Comparison of ENCODE assay signal across 30 cellular contexts in the genomic region with DNA sequence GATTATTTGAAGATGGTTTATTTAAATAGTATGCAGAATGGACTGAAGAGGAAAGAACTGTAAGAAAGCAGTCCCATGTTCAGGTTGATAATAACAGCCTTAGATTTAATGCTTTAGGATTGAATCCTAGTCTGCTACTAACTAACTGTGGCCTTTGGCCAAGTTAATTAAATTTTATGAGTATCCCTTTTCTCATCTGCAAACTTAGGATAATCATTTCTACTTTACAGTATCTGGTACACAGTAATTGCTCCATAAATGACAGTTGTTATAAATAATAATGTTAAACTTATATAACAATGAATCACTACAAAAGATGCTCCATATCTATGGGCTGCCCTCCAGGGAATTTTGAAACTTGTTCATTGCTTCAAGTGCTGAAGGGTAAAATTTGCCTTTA. TPM values are rescaled to one million over a fixed set of nuclear protein-coding genes. Genes with fewer than 3 reads are reported as not detected.
DNase-seq lines count a peak whose midpoint lies in the region; ATAC-seq, FAIRE-seq and TF ChIP-seq lines count a peak whose summit lies in the region.
"Had no signal": no experiment of that assay in that cellular context is flagged by ENCODE, and none has a peak within 500 bp of the region (broad histone marks: within the 10 kb centered on the region; RNA-seq: fewer than 3 reads in every experiment).

No MANE protein-coding gene starts in this region.

- H3K9me3 ChIP-seq in SK-N-SH: no peaks in the 10 kb centered on the region
- H3K9me3 ChIP-seq in small intestine (ENCODE audit: control insufficient read depth, low read depth): no peaks in the 10 kb centered on the region
- H3K9me3 ChIP-seq: BE2C, BLaER1 had no signal

- H3K36me3 Mint-ChIP-seq in MCF 10A (ENCODE audit: insufficient read depth, unreplicated experiment): no peaks in the 10 kb centered on the region
- H3K36me3 Mint-ChIP-seq: CD14-positive monocyte; CD4-positive, alpha-beta memory T cell; CD4-positive, CD25-positive, alpha-beta regulatory T cell; CD8-positive, alpha-beta memory T cell had no signal

- TF ChIP-seq RAD21 in SK-N-SH (IDR thresholded peaks at IDR 0.05; ENCODE audit: low read length): no peak

- peaks cover 11% of the 10 kb centered on the region for H3F3A ChIP-seq in SK-N-SH (replicated peaks; ENCODE audit: insufficient read depth)

- H3K27me3 Mint-ChIP-seq in MCF 10A (ENCODE audit: insufficient read depth, unreplicated experiment): no peaks in the 10 kb centered on the region

- H3K79me2 ChIP-seq in SK-N-SH (ENCODE audit: insufficient read depth): no peaks in the 10 kb centered on the region

- H3K9me2 ChIP-seq in SK-N-SH: no peaks in the 10 kb centered on the region

- no peak overlapping the region for H3K4me2 ChIP-seq in SK-N-SH
- H3K4me2 ChIP-seq: BLaER1 had no signal

- no peak for TF ChIP-seq EP300 in SK-N-SH (IDR thresholded peaks at IDR 0.05; ENCODE audit: borderline replicate concordance in 1 of 2, low read depth in 1 of 2, low read length in 1 of 2)

- TF ChIP-seq CTCF in SK-N-SH (IDR thresholded peaks at IDR 0.05) (no peak), MCF 10A (IDR thresholded peaks at IDR 0.05; ENCODE audit: unreplicated experiment) (no peak)

- no peaks in the 10 kb centered on the region for H4K20me1 ChIP-seq in SK-N-SH (ENCODE audit: insufficient read depth)
- H4K20me1 ChIP-seq: BLaER1 had no signal

- H3K36me3 ChIP-seq in SK-N-SH (replicated peaks in 1 of 2; ENCODE audit: control insufficient read depth in 1 of 2, insufficient read depth in 2 of 2, low read length in 1 of 2): peaks cover 43 to 61% of the 10 kb centered on the region in 2 experiments
- no peaks in the 10 kb centered on the region for H3K36me3 ChIP-seq in small intestine (ENCODE audit: control insufficient read depth in 2 of 2, insufficient read depth in 2 of 2, low read length in 2 of 2)
- H3K36me3 ChIP-seq: BE2C, BLaER1 had no signal

- POLR2A ChIA-PET in SK-N-SH (lab: Yijun Ruan, JAX): no interaction called here
- POLR2A ChIA-PET in MCF 10A (lab: Yijun Ruan, JAX): no interaction called here

- no peaks in the 10 kb centered on the region for H3K4me1 Mint-ChIP-seq in MCF 10A (ENCODE audit: insufficient read depth, unreplicated experiment)
- H3K4me1 Mint-ChIP-seq: CD14-positive monocyte; CD4-positive, alpha-beta memory T cell; CD4-positive, CD25-positive, alpha-beta regulatory T cell; CD8-positive, alpha-beta memory T cell had no signal

- no TSS peak for BruUV-seq in MCF 10A (replicated peaks; lab: Mats Ljungman, UMichigan)

- FAIRE-seq in small intestine (lab: Jason Lieb, UNC): no peak
- FAIRE-seq: A204.1, G401.6, GM12891, GM19239 had no signal

- no peak overlapping the region for H3K27ac Mint-ChIP-seq in MCF 10A (ENCODE audit: low read depth, unreplicated experiment)
- H3K27ac Mint-ChIP-seq: CD14-positive monocyte; CD4-positive, alpha-beta memory T cell; CD4-positive, CD25-positive, alpha-beta regulatory T cell; CD8-positive, alpha-beta memory T cell had no signal

- H3K4me3 Mint-ChIP-seq in MCF 10A (ENCODE audit: unreplicated experiment): no peak overlapping the region
- H3K4me3 Mint-ChIP-seq: CD14-positive monocyte; CD4-positive, alpha-beta memory T cell; CD4-positive, CD25-positive, alpha-beta regulatory T cell; CD8-positive, alpha-beta memory T cell had no signal

- CTCF ChIA-PET in SK-N-SH (lab: Yijun Ruan, JAX): no interaction called here
- CTCF ChIA-PET in MCF 10A (lab: Yijun Ruan, JAX): no interaction called here

- intact Hi-C loops in MCF 10A (cut with micrococcal nuclease): no loop called here

- no peak overlapping the region for H3K27ac ChIP-seq in SK-N-SH (ENCODE audit: low read depth in 2 of 2, low read length in 1 of 2)
- H3K27ac ChIP-seq in small intestine (ENCODE audit: low read depth in 1 of 2, low read length in 1 of 2): no peak overlapping the region
- H3K27ac ChIP-seq: BLaER1 had no signal

- no peak overlapping the region for H3K4me3 ChIP-seq in SK-N-SH (ENCODE audit: low read depth in 2 of 2, low read length in 1 of 2)
- no peak overlapping the region for H3K4me3 ChIP-seq in small intestine (ENCODE audit: low read depth in 1 of 2, low read length in 2 of 2)
- H3K4me3 ChIP-seq: BLaER1 had no signal

- no peak overlapping the region for H2AFZ ChIP-seq in SK-N-SH (ENCODE audit: low read depth)

- H3K27me3 ChIP-seq in SK-N-SH (ENCODE audit: insufficient read depth): no peaks in the 10 kb centered on the region
- H3K27me3 ChIP-seq in small intestine (ENCODE audit: control insufficient read depth in 2 of 2, insufficient read depth in 2 of 2, low read length in 2 of 2): no peaks in the 10 kb centered on the region
- H3K27me3 ChIP-seq: BE2C, BLaER1 had no signal

- ATAC-seq in SK-N-SH treated with all-trans-retinoic acid at 6 μM for 48 hours: no peak

- H3K9ac ChIP-seq in SK-N-SH: no peak overlapping the region
- H3K9ac ChIP-seq: BLaER1 had no signal

- H3K4me1 ChIP-seq in SK-N-SH (ENCODE audit: control insufficient read depth in 1 of 2, insufficient read depth in 2 of 2, low read depth in 1 of 2, low read length in 1 of 2): peaks cover 0 to 4% of the 10 kb centered on the region in 2 experiments; a peak in 1 of 4 replicates
- peaks cover 0 to 8% of the 10 kb centered on the region in 2 donors for H3K4me1 ChIP-seq in small intestine (ENCODE audit: control insufficient read depth in 2 of 2, insufficient read depth in 1 of 2, low read depth in 1 of 2, low read length in 1 of 2)
- H3K4me1 ChIP-seq: BE2C, BLaER1 had no signal

- DNase-seq in SK-N-SH (no peak), NCI-H1105 (lab: John Stamatoyannopoulos, UW) (peak; percentile 40), NCI-H69 (lab: John Stamatoyannopoulos, UW) (peak; percentile 1), small intestine (peak; percentile 54), MCF 10A (ENCODE audit: unreplicated experiment) (no peak), NCI-H146 treated with DMSO at 0.1 percent for 48 hours (lab: John Stamatoyannopoulos, UW; ENCODE audit: unreplicated experiment) (no peak), T-helper 9 cell (no peak)
- DNase-seq: 8988T; ACHN; BE2C; C1 segment of cervical spinal cord; CD4-positive, alpha-beta memory T cell; CD4-positive, CD25-positive, alpha-beta regulatory T cell; CD8-positive, alpha-beta memory T cell; COR-L47; DMS 273 treated with DMSO at 0.1 percent for 48 hours; DMS153; DMS53; DMS79; DND-41; GF-D8 had no signal

- no peaks in the 10 kb centered on the region for H3K9me3 Mint-ChIP-seq in MCF 10A (ENCODE audit: unreplicated experiment)
- H3K9me3 Mint-ChIP-seq: CD4-positive, alpha-beta memory T cell; CD4-positive, CD25-positive, alpha-beta regulatory T cell; CD8-positive, alpha-beta memory T cell had no signal

TF ChIP-seq in SK-N-SH treated with all-trans-retinoic acid at 6 μM for 48 hours, 23 proteins besides CTCF, POLR2A, EP300 and RAD21:
- TF ChIP-seq ZC3H10 (CRISPR knock-in tag; IDR thresholded peaks at IDR 0.05) (no peak), CSDC2 (CRISPR knock-in tag; IDR thresholded peaks at IDR 0.05) (no peak), ISL1 (CRISPR knock-in tag; IDR thresholded peaks at IDR 0.05) (peak; percentile 81)

TF ChIP-seq in SK-N-SH, 30 proteins besides CTCF, POLR2A, EP300 and RAD21:
- TF ChIP-seq TCF12 (IDR thresholded peaks at IDR 0.05): no peak
- TF ChIP-seq, protein P1, sequence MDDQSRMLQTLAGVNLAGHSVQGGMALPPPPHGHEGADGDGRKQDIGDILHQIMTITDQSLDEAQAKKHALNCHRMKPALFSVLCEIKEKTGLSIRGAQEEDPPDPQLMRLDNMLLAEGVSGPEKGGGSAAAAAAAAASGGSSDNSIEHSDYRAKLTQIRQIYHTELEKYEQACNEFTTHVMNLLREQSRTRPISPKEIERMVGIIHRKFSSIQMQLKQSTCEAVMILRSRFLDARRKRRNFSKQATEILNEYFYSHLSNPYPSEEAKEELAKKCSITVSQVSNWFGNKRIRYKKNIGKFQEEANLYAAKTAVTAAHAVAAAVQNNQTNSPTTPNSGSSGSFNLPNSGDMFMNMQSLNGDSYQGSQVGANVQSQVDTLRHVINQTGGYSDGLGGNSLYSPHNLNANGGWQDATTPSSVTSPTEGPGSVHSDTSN (IDR thresholded peaks at IDR 0.05): no peak
- TF ChIP-seq TAF1 (IDR thresholded peaks at IDR 0.05; ENCODE audit: borderline replicate concordance, low read depth, low read length): no peak
- TF ChIP-seq NFIC (IDR thresholded peaks at IDR 0.05; ENCODE audit: borderline replicate concordance): no peak
- TF ChIP-seq MXI1 (IDR thresholded peaks at IDR 0.05; ENCODE audit: low read depth, low read length): no peak
- TF ChIP-seq RXRA (IDR thresholded peaks at IDR 0.05; ENCODE audit: borderline replicate concordance, low read depth): no peak
- TF ChIP-seq CHD2 (IDR thresholded peaks at IDR 0.05; ENCODE audit: low read length, partially characterized antibody): no peak
- TF ChIP-seq, protein P2, sequence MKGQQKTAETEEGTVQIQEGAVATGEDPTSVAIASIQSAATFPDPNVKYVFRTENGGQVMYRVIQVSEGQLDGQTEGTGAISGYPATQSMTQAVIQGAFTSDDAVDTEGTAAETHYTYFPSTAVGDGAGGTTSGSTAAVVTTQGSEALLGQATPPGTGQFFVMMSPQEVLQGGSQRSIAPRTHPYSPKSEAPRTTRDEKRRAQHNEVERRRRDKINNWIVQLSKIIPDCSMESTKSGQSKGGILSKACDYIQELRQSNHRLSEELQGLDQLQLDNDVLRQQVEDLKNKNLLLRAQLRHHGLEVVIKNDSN (IDR thresholded peaks at IDR 0.05; ENCODE audit: borderline replicate concordance, low read depth): no peak
- TF ChIP-seq RFX5 (IDR thresholded peaks at IDR 0.05; ENCODE audit: low read length): no peak
- no peak for TF ChIP-seq GATA2 (CRISPR knock-in tag; IDR thresholded peaks at IDR 0.05)
- no peak for TF ChIP-seq ELF1 (IDR thresholded peaks at IDR 0.05)
- no peak for TF ChIP-seq FOSL2 (IDR thresholded peaks at IDR 0.05; ENCODE audit: borderline replicate concordance, low read depth)
TF ChIP-seq in SK-N-SH: peak in this region for 0.

RNA-seq across cellular contexts. Expression of gene FAP, which starts 41.0 kb away (rescaled TPM):
- polyA plus RNA-seq in SK-N-SH (2012; rRNA removed) (36.9 and 57.8 TPM in 2 replicates), small intestine (under 1 TPM in 1 of 3 donors, not detected in 2; 0.78 TPM)
- polyA plus RNA-seq in SK-N-SH (2012; cell fraction: cytosol; rRNA removed): 42.3 and 46.7 TPM in 2 replicates
- polyA plus RNA-seq in SK-N-SH (2012; cell fraction: nucleus; rRNA removed): 60.8 and 125 TPM in 2 replicates
- total RNA-seq in MCF 10A (2022): 8.7 and 12.1 TPM in 2 replicates
- total RNA-seq: CD4-positive, alpha-beta memory T cell; CD4-positive, CD25-positive, alpha-beta regulatory T cell; CD8-positive, alpha-beta memory T cell had no signal
- polyA plus RNA-seq: CD14-positive monocyte; CD4-positive, alpha-beta memory T cell; CD4-positive, CD25-positive, alpha-beta regulatory T cell; CD8-positive, alpha-beta memory T cell had no signal

RNA-seq across cellular contexts. Expression of gene GCG, which starts 50.2 kb away (rescaled TPM):
- polyA plus RNA-seq in SK-N-SH (2012; rRNA removed): not detected in 2 replicates
- polyA plus RNA-seq in SK-N-SH (2012; cell fraction: cytosol; rRNA removed): not detected in 2 replicates
- polyA plus RNA-seq in SK-N-SH (2012; cell fraction: nucleus; rRNA removed): not detected in 2 replicates
- polyA plus RNA-seq in small intestine: 10 to 100 TPM in 2 of 3 donors, 1 to 10 TPM in 1; 4.1 to 15.5 (median 12.7) TPM
- not detected in 2 replicates for total RNA-seq in MCF 10A (2022)
- total RNA-seq: A673; CD4-positive, alpha-beta memory T cell; CD4-positive, CD25-positive, alpha-beta regulatory T cell; CD8-positive, alpha-beta memory T cell; Daoy had no signal
- polyA plus RNA-seq: CD14-positive monocyte; CD4-positive, alpha-beta memory T cell; CD4-positive, CD25-positive, alpha-beta regulatory T cell; CD8-positive, alpha-beta memory T cell had no signal

Comparison
In these comparisons a context has a peak if more than half of its experiments do, and no peak if none do; other contexts are left out.
1. DNase-seq: peak in NCI-H1105 (single experiment), NCI-H69 (single experiment) and small intestine (single experiment); none in SK-N-SH (single experiment), MCF 10A (single experiment), NCI-H146 treated with DMSO at 0.1 percent for 48 hours (single experiment) and T-helper 9 cell (single experiment).
2. RNA of gene FAP, which starts 41.0 kb away (polyA plus RNA-seq): 36.9 to 125 TPM in SK-N-SH; 0.78 TPM in small intestine; every median in the first group is over 10 times any median in the second.
3. RNA of gene GCG, which starts 50.2 kb away (polyA plus RNA-seq): 4.1 to 15.5 TPM in small intestine; not detected in SK-N-SH; every median in the first group is over 4 times any median in the second.